ENCODE assay signal across 8 cellular contexts in genomic region chr20:3786126-3786484, GRCh38. TPM values are rescaled to one million over a fixed set of nuclear protein-coding genes. Genes with fewer than 3 reads are reported as not detected.
A peak's percentile ranks its signal among the peaks of the same experiment; 100 is the strongest.
DNase-seq lines count a peak whose midpoint lies in the region; ATAC-seq and TF ChIP-seq lines count a peak whose summit lies in the region.

No MANE protein-coding gene starts in this region.

- no peak for TF ChIP-seq CTCF in choroid plexus epithelial cell (conservative IDR thresholded peaks at IDR 0.05; ENCODE audit: low read depth, low read length)
- no peak for TF ChIP-seq CTCF in lower leg skin (IDR thresholded peaks at IDR 0.05)

- CTCF ChIA-PET in T-cell (lab: Charles Lee) = interaction anchor here (1.0 to 2.5 kb wide), 7 partner anchors 10 to 69 kb away, joined by 3 to 13 read pairs (median 3); partner anchors contain the start of genes ADISSP (in 1 of the 2), AP5S1 (in 1 of the 2) and CDC25B (in 1 of the 2)

- peak overlapping the region; percentile 70 to 86 (median 75) for H3K4me3 Mint-ChIP-seq in T-cell

- H3K27me3 Mint-ChIP-seq in T-cell = no peaks in the 10 kb centered on the region

- no peak for TF ChIP-seq POLR2A in lower leg skin (IDR thresholded peaks at IDR 0.05)

- ATAC-seq in GM19043 (IDR thresholded peaks at IDR 0.05; ENCODE audit: low read depth, unreplicated experiment) (peak; percentile 19), HG03565 (IDR thresholded peaks at IDR 0.05; ENCODE audit: unreplicated experiment) (peak; percentile 15), T-cell (replicated peaks in 1 of 4) (peak; percentile 27 to 45 (median 38))

- peaks cover 4% of the 10 kb centered on the region for H3K36me3 Mint-ChIP-seq in T-cell

- DNase-seq in CD1c-positive myeloid dendritic cell (ENCODE audit: extremely low spot score) = peak; percentile 48
- peak in 23 of 34 experiments; percentile 20 to 51 (median 40) for DNase-seq in T-cell
- DNase-seq in choroid plexus epithelial cell (ENCODE audit: low read depth) = peak; percentile 74
- peak in 1 of 2 donors; percentile 91 for DNase-seq in lower leg skin (ENCODE audit: low spot score in 2 of 2)
- DNase-seq in substantia nigra (lab: John Stamatoyannopoulos, UW) = peak in 7 of 49 donors; percentile 18 to 73 (median 34)
- DNase-seq in superior temporal gyrus (ENCODE audit: extremely low spot score) = no peak

- peaks cover 39 to 53% (median 48%) of the 10 kb centered on the region in 3 donors for H3K4me1 Mint-ChIP-seq in T-cell

- WGBS in lower leg skin, 2 donors = 0% methylated on average over 2 of the region's 35 CpGs; no CpG with 5 or more reads in 1 of the 2 donors

- no peaks in the 10 kb centered on the region for H3K9me3 Mint-ChIP-seq in T-cell

- H3K4me3 ChIP-seq in choroid plexus epithelial cell (ENCODE audit: low read depth, low read length) = peak overlapping the region; percentile 71
- H3K4me3 ChIP-seq in lower leg skin (ENCODE audit: low read depth, poor library complexity, severe bottlenecking) = peak overlapping the region; percentile 44

- intact Hi-C loops in lower leg skin (cut with DNase I; ENCODE audit: low total_unique reads) = loop anchor here (2.0 kb wide), 1 partner anchor 35 kb away; the partner anchor contains the start of gene AP5S1

- H3K27ac ChIP-seq in substantia nigra (ENCODE audit: low read depth, low read length, poor library complexity, severe bottlenecking) = peak overlapping the region; percentile 74

- POLR2A ChIA-PET in T-cell (lab: Charles Lee) = no interaction called here

- H3K27ac Mint-ChIP-seq in T-cell = peak overlapping the region; percentile 80 to 86

RNA-seq across cellular contexts. Expression of gene CENPB, which starts 0.4 kb away (rescaled TPM):
- total RNA-seq in T-cell (10 to 100 TPM; 37.0 to 79.0 (median 60.8) TPM), lower leg skin (100 to 1,000 TPM in 2 of 4 donors, 10 to 100 TPM in 2; 94.4 to 109 (median 99.8) TPM)

RNA-seq across cellular contexts. Expression of gene SPEF1, which starts 4.9 kb away (rescaled TPM):
- total RNA-seq in T-cell (under 1 TPM in 1 of 5 donors, not detected in 4; 0.16 TPM), lower leg skin (under 1 TPM in 1 of 4 donors, not detected in 3; 0.13 TPM)

RNA-seq across cellular contexts. Expression of gene CDC25B, which starts 10.0 kb away (rescaled TPM):
- total RNA-seq in T-cell = 100 to 1,000 TPM; 216 to 409 (median 401) TPM
- 10 to 100 TPM; 13.5 to 23.2 (median 18.5) TPM for total RNA-seq in lower leg skin

RNA-seq across cellular contexts. Expression of gene ADISSP, which starts 18.6 kb away (rescaled TPM):
- 10 to 100 TPM; 16.2 to 28.7 (median 22.6) TPM for total RNA-seq in T-cell
- 10 to 100 TPM in 3 of 4 donors, 1 to 10 TPM in 1; 9.7 to 21.8 (median 15.5) TPM for total RNA-seq in lower leg skin

RNA-seq across cellular contexts. Expression of gene AP5S1, which starts 34.2 kb away (rescaled TPM):
- total RNA-seq in T-cell (10 to 100 TPM; 11.5 to 17.3 (median 14.4) TPM), lower leg skin (10 to 100 TPM in 2 of 4 donors, 1 to 10 TPM in 2; 7.7 to 16.8 (median 10.5) TPM)

Comparison
In these comparisons a context has a peak if more than half of its experiments do, and no peak if none do; other contexts are left out.
1. RNA of gene CDC25B, which starts 10.0 kb away (total RNA-seq): 216 to 409 TPM in T-cell; 13.5 to 23.2 TPM in lower leg skin; every median in the first group is over 4 times any median in the second.
2. Peak in every context shown above with its lines, with median percentiles within 50 percentile points of each other: ATAC-seq.